1 cellular context compared by ENCODE assay signal in genomic region chr3:69426291-69426690, GRCh38.
TF ChIP-seq lines count a peak whose summit lies in the region.

No MANE protein-coding gene starts in this region.

TF ChIP-seq in K562, 482 proteins besides CTCF, POLR2A, EP300 and RAD21:
- TF ChIP-seq, protein P1, sequence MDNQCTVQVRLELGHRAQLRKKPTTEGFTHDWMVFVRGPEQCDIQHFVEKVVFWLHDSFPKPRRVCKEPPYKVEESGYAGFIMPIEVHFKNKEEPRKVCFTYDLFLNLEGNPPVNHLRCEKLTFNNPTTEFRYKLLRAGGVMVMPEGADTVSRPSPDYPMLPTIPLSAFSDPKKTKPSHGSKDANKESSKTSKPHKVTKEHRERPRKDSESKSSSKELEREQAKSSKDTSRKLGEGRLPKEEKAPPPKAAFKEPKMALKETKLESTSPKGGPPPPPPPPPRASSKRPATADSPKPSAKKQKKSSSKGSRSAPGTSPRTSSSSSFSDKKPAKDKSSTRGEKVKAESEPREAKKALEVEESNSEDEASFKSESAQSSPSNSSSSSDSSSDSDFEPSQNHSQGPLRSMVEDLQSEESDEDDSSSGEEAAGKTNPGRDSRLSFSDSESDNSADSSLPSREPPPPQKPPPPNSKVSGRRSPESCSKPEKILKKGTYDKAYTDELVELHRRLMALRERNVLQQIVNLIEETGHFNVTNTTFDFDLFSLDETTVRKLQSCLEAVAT (IDR thresholded peaks at IDR 0.05), result peak in 1 of 2 experiments; percentile 63; a peak in 1 of 4 replicates
- TF ChIP-seq ZBTB17 (CRISPR knock-in tag; IDR thresholded peaks at IDR 0.05) (peak; percentile 70; the same call in 1 of the 2 replicates), PYGO2 (tag; IDR thresholded peaks at IDR 0.05) (no peak)
